In genomic region chr5:111366388-111366787, GRCh38 we compare ENCODE assay signal across 1 cellular context.
TF ChIP-seq lines count a peak whose summit lies in the region.

No MANE protein-coding gene starts in this region.

TF ChIP-seq in HCT116, 20 proteins besides CTCF, POLR2A, EP300 and RAD21 (continued from another document):
- TF ChIP-seq REST (IDR thresholded peaks at IDR 0.05; ENCODE audit: low read depth) (no peak), SP1 (IDR thresholded peaks at IDR 0.05; ENCODE audit: low read depth) (no peak), SRF (IDR thresholded peaks at IDR 0.05; ENCODE audit: low read depth) (no peak), MAX (IDR thresholded peaks at IDR 0.05) (no peak), ELF1 (IDR thresholded peaks at IDR 0.05; ENCODE audit: borderline replicate concordance, low read depth) (no peak), ZFX (IDR thresholded peaks at IDR 0.05) (no peak), CBX3 (IDR thresholded peaks at IDR 0.05; ENCODE audit: low read depth) (no peak), FOSL1 (IDR thresholded peaks at IDR 0.05; ENCODE audit: low read depth) (no peak), EZH2 (IDR thresholded peaks at IDR 0.05) (no peak), CEBPB (IDR thresholded peaks at IDR 0.05; ENCODE audit: low read depth) (no peak), EGR1 (IDR thresholded peaks at IDR 0.05; ENCODE audit: low read depth) (no peak)
